Comparison of ENCODE assay signal across 36 cellular contexts in genomic region chr3:132145833-132146232, GRCh38.
A peak's percentile ranks its signal among the peaks of the same experiment; 100 is the strongest.
DNase-seq lines count a peak whose midpoint lies in the region; ATAC-seq and TF ChIP-seq lines count a peak whose summit lies in the region.
"Had no signal": no experiment of that assay in that cellular context is flagged by ENCODE, and none has a peak within 500 bp of the region (broad histone marks: within the 10 kb centered on the region; RNA-seq: fewer than 3 reads in every experiment).

No MANE protein-coding gene starts in this region.

- H3K79me2 ChIP-seq in fibroblast of lung (ENCODE audit: control insufficient read depth, insufficient read depth, low read length): no peaks in the 10 kb centered on the region
- H3K79me2 ChIP-seq: parathyroid adenoma had no signal

- no peak for TF ChIP-seq POLR2A in heart left ventricle (IDR thresholded peaks at IDR 0.05)

- H3K27ac Mint-ChIP-seq in stimulated activated naive B cell treated with anti-CD40 and anti-IgM and Interleukin-4, amounts not matched to agents 10 μg/mL and 1 μg/mL and 100 μg/mL, for 72 hours: no peak overlapping the region
- H3K27ac Mint-ChIP-seq: activated CD4-positive, alpha-beta memory T cell treated with anti-CD3 and anti-CD28 coated beads for 36 hours; activated naive CD8-positive, alpha-beta T cell treated with anti-CD3 and anti-CD28 coated beads, Interleukin-2, amount 50 U/mL, for 24 hours; activated T-cell treated with anti-CD3 and anti-CD28 coated beads, Interleukin-2, amount 50 U/mL, for 72 hours; effector memory CD8-positive, alpha-beta T cell; immature natural killer cell; memory B cell had no signal

- H3K9me3 Mint-ChIP-seq in stimulated activated naive B cell treated with anti-CD40 and anti-IgM and Interleukin-4, amounts not matched to agents 10 μg/mL and 1 μg/mL and 100 μg/mL, for 72 hours: peaks cover 0 to 2% of the 10 kb centered on the region in 2 donors
- H3K9me3 Mint-ChIP-seq: activated CD4-positive, alpha-beta memory T cell treated with anti-CD3 and anti-CD28 coated beads for 36 hours; activated naive CD8-positive, alpha-beta T cell treated with anti-CD3 and anti-CD28 coated beads, Interleukin-2, amount 50 U/mL, for 24 hours; activated T-cell treated with anti-CD3 and anti-CD28 coated beads, Interleukin-2, amount 50 U/mL, for 72 hours; effector memory CD8-positive, alpha-beta T cell; memory B cell; neural crest cell had no signal

- H3K36me3 Mint-ChIP-seq in stimulated activated naive B cell treated with anti-CD40 and anti-IgM and Interleukin-4, amounts not matched to agents 10 μg/mL and 1 μg/mL and 100 μg/mL, for 72 hours: no peaks in the 10 kb centered on the region
- H3K36me3 Mint-ChIP-seq: activated CD4-positive, alpha-beta memory T cell treated with anti-CD3 and anti-CD28 coated beads for 36 hours; immature natural killer cell; memory B cell had no signal

- H3K27me3 Mint-ChIP-seq in stimulated activated naive B cell treated with anti-CD40 and anti-IgM and Interleukin-4, amounts not matched to agents 10 μg/mL and 1 μg/mL and 100 μg/mL, for 72 hours: no peaks in the 10 kb centered on the region
- H3K27me3 Mint-ChIP-seq: activated CD4-positive, alpha-beta memory T cell treated with anti-CD3 and anti-CD28 coated beads for 36 hours; activated naive CD8-positive, alpha-beta T cell treated with anti-CD3 and anti-CD28 coated beads, Interleukin-2, amount 50 U/mL, for 24 hours; effector memory CD8-positive, alpha-beta T cell; memory B cell had no signal

- H3K9me3 ChIP-seq in heart left ventricle: no peaks in the 10 kb centered on the region
- no peaks in the 10 kb centered on the region; the same call in 1 of the 2 replicates for H3K9me3 ChIP-seq in MG63
- H3K9me3 ChIP-seq in fibroblast of lung (ENCODE audit: control insufficient read depth, insufficient read depth, low read depth, low read length): no peaks in the 10 kb centered on the region
- H3K9me3 ChIP-seq: BLaER1, right atrium auricular region, spleen, stomach had no signal

- intact Hi-C loops in left cardiac atrium (cut with DNase I): no loop called here
- intact Hi-C loops in heart left ventricle (cut with DNase I): no loop called here

- no peaks in the 10 kb centered on the region for H3K27me3 ChIP-seq in heart left ventricle
- no peaks in the 10 kb centered on the region for H3K27me3 ChIP-seq in MG63
- no peaks in the 10 kb centered on the region for H3K27me3 ChIP-seq in fibroblast of lung (ENCODE audit: control insufficient read depth, insufficient read depth, low read length)
- H3K27me3 ChIP-seq: BLaER1, right atrium auricular region, spleen, stomach had no signal

- no peak overlapping the region for H3K4me3 Mint-ChIP-seq in stimulated activated naive B cell treated with anti-CD40 and anti-IgM and Interleukin-4, amounts not matched to agents 10 μg/mL and 1 μg/mL and 100 μg/mL, for 72 hours
- H3K4me3 Mint-ChIP-seq: activated CD4-positive, alpha-beta memory T cell treated with anti-CD3 and anti-CD28 coated beads for 36 hours; activated naive CD8-positive, alpha-beta T cell treated with anti-CD3 and anti-CD28 coated beads, Interleukin-2, amount 50 U/mL, for 24 hours; activated T-cell treated with anti-CD3 and anti-CD28 coated beads, Interleukin-2, amount 50 U/mL, for 72 hours; effector memory CD8-positive, alpha-beta T cell; immature natural killer cell; memory B cell; neural crest cell had no signal

- H3K4me3 ChIP-seq in heart left ventricle (no peak overlapping the region), MG63 (no peak overlapping the region), fibroblast of lung (replicated peaks in 1 of 4; ENCODE audit: control extremely low read depth in 1 of 4, insufficient read depth in 1 of 4, low read depth in 3 of 4, low read length in 4 of 4) (no peak overlapping the region)
- H3K4me3 ChIP-seq: BLaER1, K562, PC-9, right atrium auricular region, spleen, stomach had no signal

- H3K36me3 ChIP-seq in heart left ventricle (no peaks in the 10 kb centered on the region), MG63 (no peaks in the 10 kb centered on the region), fibroblast of lung (ENCODE audit: control insufficient read depth, insufficient read depth, low read length) (no peaks in the 10 kb centered on the region)
- H3K36me3 ChIP-seq: BLaER1, right atrium auricular region, spleen, stomach had no signal

- H3K4me1 Mint-ChIP-seq in stimulated activated naive B cell treated with anti-CD40 and anti-IgM and Interleukin-4, amounts not matched to agents 10 μg/mL and 1 μg/mL and 100 μg/mL, for 72 hours: no peaks in the 10 kb centered on the region
- H3K4me1 Mint-ChIP-seq: activated naive CD8-positive, alpha-beta T cell treated with anti-CD3 and anti-CD28 coated beads, Interleukin-2, amount 50 U/mL, for 24 hours; immature natural killer cell; memory B cell; neural crest cell had no signal

- no peak overlapping the region for H3K9ac ChIP-seq in fibroblast of lung (ENCODE audit: insufficient read depth, low read length)
- H3K9ac ChIP-seq: BLaER1, parathyroid adenoma had no signal

- H2AFZ ChIP-seq in fibroblast of lung (ENCODE audit: low read length): peak overlapping the region; percentile 28
- H2AFZ ChIP-seq: parathyroid adenoma, PC-9 had no signal

- no peaks in the 10 kb centered on the region for H3K4me1 ChIP-seq in heart left ventricle
- no peaks in the 10 kb centered on the region for H3K4me1 ChIP-seq in fibroblast of lung (ENCODE audit: control insufficient read depth, extremely low read depth, insufficient read depth, low read length)
- H3K4me1 ChIP-seq: BLaER1, parathyroid adenoma, right atrium auricular region, spleen, stomach had no signal

- H3K4me2 ChIP-seq in fibroblast of lung (ENCODE audit: extremely low read depth, insufficient read depth, low read length): no peak overlapping the region
- H3K4me2 ChIP-seq: BLaER1, PC-9 had no signal

- H3K27ac ChIP-seq in heart left ventricle (no peak overlapping the region), fibroblast of lung (ENCODE audit: insufficient read depth, low read length) (no peak overlapping the region)
- H3K27ac ChIP-seq: BLaER1, parathyroid adenoma, PC-9, right atrium auricular region, spleen, stomach had no signal

- peak in 1 of 2 donors; percentile 58 for ATAC-seq in left cardiac atrium
- no peak for ATAC-seq in heart left ventricle
- ATAC-seq in stimulated activated naive B cell treated with anti-CD40 and anti-IgM and Interleukin-4, amounts not matched to agents 10 μg/mL and 1 μg/mL and 100 μg/mL, for 72 hours (replicated peaks): no peak
- ATAC-seq: activated naive CD8-positive, alpha-beta T cell treated with anti-CD3 and anti-CD28 coated beads, Interleukin-2, amount 50 U/mL, for 24 hours; activated T-cell treated with anti-CD3 and anti-CD28 coated beads, Interleukin-2, amount 50 U/mL, for 72 hours; effector memory CD8-positive, alpha-beta T cell; esophagus mucosa; HCT116; K562; left lobe of liver had no signal

- DNase-seq in left cardiac atrium: peak; percentile 19
- DNase-seq in heart left ventricle: no peak
- DNase-seq in MG63: peak; percentile 83
- peak; percentile 7 to 12 for DNase-seq in fibroblast of lung (ENCODE audit: low read depth in 2 of 2)
- DNase-seq in stimulated activated naive B cell treated with anti-CD40 and anti-IgM and Interleukin-4, amounts not matched to agents 10 μg/mL and 1 μg/mL and 100 μg/mL, for 72 hours: no peak
- no peak for DNase-seq in OCI-M1 (lab: John Stamatoyannopoulos, UW)
- DNase-seq in retina: no peak
- no peak for DNase-seq in islet precursor cell
- DNase-seq: activated CD4-positive, alpha-beta memory T cell treated with anti-CD3 and anti-CD28 coated beads for 36 hours; activated CD4-positive, CD25-positive, alpha-beta regulatory T cell treated with anti-CD3 and anti-CD28 coated beads, Interleukin-2, amount 50 U/mL, for 72 hours; activated naive CD8-positive, alpha-beta T cell treated with anti-CD3 and anti-CD28 coated beads, Interleukin-2, amount 50 U/mL, for 24 hours; activated T-cell treated with anti-CD3 and anti-CD28 coated beads, Interleukin-2, amount 50 U/mL, for 72 hours; central memory CD4-positive, alpha-beta T cell; DMS 273 treated with DMSO at 0.1 percent for 48 hours; effector memory CD8-positive, alpha-beta T cell; immature natural killer cell; MM.1S; NCI-H1105 treated with DMSO at 0.1 percent for 48 hours; NCI-H187 treated with DMSO at 0.1 percent for 48 hours; NCI-H2171 treated with DMSO at 0.1 percent for 48 hours; NCI-H524 treated with DMSO at 0.1 percent for 48 hours; NK-92 treated with Interleukin-12 subunit alpha and Interleukin-12 subunit beta, amount 100 ng/mL, for 24 hours; PC-9; Right ventricle myocardium superior; spleen; stomach; T-helper 2 cell had no signal

- 54 to 64% (median 62%) methylated on average over 2 of the region's 2 CpGs for WGBS in heart left ventricle, 4 donors

- TF ChIP-seq CTCF in heart left ventricle (IDR thresholded peaks at IDR 0.05): no peak
- TF ChIP-seq CTCF in fibroblast of lung (conservative IDR thresholded peaks at IDR 0.05 in 1 of 2, IDR thresholded peaks at IDR 0.05 in 1 of 2; ENCODE audit: low read depth in 1 of 2, low read length in 2 of 2): no peak

- no peaks in the 10 kb centered on the region for H4K20me1 ChIP-seq in fibroblast of lung (ENCODE audit: control insufficient read depth, extremely low read depth, insufficient read depth, low read length)
- H4K20me1 ChIP-seq: BLaER1 had no signal

Comparison
In these comparisons a context has a peak if more than half of its experiments do, and no peak if none do; other contexts are left out.
1. DNase-seq: peak in left cardiac atrium (single experiment), MG63 (single experiment) and fibroblast of lung (2 of 2); none in heart left ventricle (0 of 5), stimulated activated naive B cell treated with anti-CD40 and anti-IgM and Interleukin-4, amounts not matched to agents 10 μg/mL and 1 μg/mL and 100 μg/mL, for 72 hours (single experiment), OCI-M1 (single experiment), retina (single experiment) and islet precursor cell (single experiment).